27 cellular contexts compared by ENCODE assay signal in genomic region chr5:107724642-107725041, GRCh38. TPM values are rescaled to one million over a fixed set of nuclear protein-coding genes. Genes with fewer than 3 reads are reported as not detected.
"Had no signal": no experiment of that assay in that cellular context is flagged by ENCODE, and none has a peak within 500 bp of the region (broad histone marks: within the 10 kb centered on the region; RNA-seq: fewer than 3 reads in every experiment).

No MANE protein-coding gene starts in this region.

- H3K4me3 ChIP-seq: breast epithelium, gastrocnemius medialis, left ventricle myocardium inferior, spleen, tibial nerve had no signal

- ATAC-seq: activated CD8-positive, alpha-beta T cell treated with anti-CD3 and anti-CD28 coated beads for 36 hours; activated T-cell treated with anti-CD3 and anti-CD28 coated beads, Interleukin-2, amount 50 U/mL, for 4 hours; activated T-helper 17 cell treated with anti-CD3 and anti-CD28 coated beads, Interleukin-2, amount 50 U/mL, for 72 hours; gastrocnemius medialis; naive thymus-derived CD8-positive, alpha-beta T cell; right cardiac atrium; T-helper 17 cell; WTC11 had no signal

- H3K27me3 Mint-ChIP-seq: activated CD8-positive, alpha-beta T cell treated with anti-CD3 and anti-CD28 coated beads for 36 hours; activated T-helper 17 cell treated with anti-CD3 and anti-CD28 coated beads, Interleukin-2, amount 50 U/mL, for 72 hours; dendritic cell treated with granulocyte-macrophage colony-stimulating factor and Interleukin-4, amounts not matched to agents 40 ng/mL and 50 ng/mL, for 4 days; T-helper 17 cell had no signal

- H3K79me2 ChIP-seq: parathyroid adenoma had no signal

- FAIRE-seq: endometrium, islet of Langerhans had no signal

- H3K27ac Mint-ChIP-seq: activated CD8-positive, alpha-beta T cell treated with anti-CD3 and anti-CD28 coated beads for 36 hours; activated naive CD4-positive, alpha-beta T cell treated with anti-CD3 and anti-CD28 coated beads, Interleukin-2, amount 50 U/mL, for 24 hours; activated T-helper 17 cell treated with anti-CD3 and anti-CD28 coated beads, Interleukin-2, amount 50 U/mL, for 72 hours; dendritic cell treated with granulocyte-macrophage colony-stimulating factor and Interleukin-4, amounts not matched to agents 40 ng/mL and 50 ng/mL, for 4 days; naive thymus-derived CD8-positive, alpha-beta T cell; T-helper 17 cell; WTC11 had no signal

- H3K4me1 ChIP-seq: breast epithelium, gastrocnemius medialis, left ventricle myocardium inferior, parathyroid adenoma, spleen, tibial nerve had no signal

- H3K9ac ChIP-seq: parathyroid adenoma had no signal

- DNase-seq: activated CD4-positive, alpha-beta T cell treated with anti-CD3 and anti-CD28 coated beads, Interleukin-2, amount 50 U/mL, for 1 hour; activated CD8-positive, alpha-beta T cell treated with anti-CD3 and anti-CD28 coated beads for 36 hours; activated gamma-delta T cell treated with Interleukin-2 at 50 U/mL for 16 hours; activated T-cell treated with anti-CD3 and anti-CD28 coated beads, Interleukin-2, amount 50 U/mL, for 4 hours; central memory CD4-positive, alpha-beta T cell; gastrocnemius medialis; glutamatergic neuron; left ventricle myocardium inferior; naive thymus-derived CD8-positive, alpha-beta T cell; occipital lobe; right cardiac atrium; spleen; stimulated activated CD4-positive, alpha-beta T cell treated with anti-CD3 and anti-CD28 coated beads, Interleukin-2, amount 100 ng/mL, for 48 hours; stimulated activated naive CD4-positive, alpha-beta T cell treated with Interleukin-2 at 50 U/mL for 16 hours; SW 1271; T-helper 17 cell; T1000 had no signal

- H3K4me1 Mint-ChIP-seq: activated naive CD4-positive, alpha-beta T cell treated with anti-CD3 and anti-CD28 coated beads, Interleukin-2, amount 50 U/mL, for 24 hours; activated T-helper 17 cell treated with anti-CD3 and anti-CD28 coated beads, Interleukin-2, amount 50 U/mL, for 72 hours; naive thymus-derived CD8-positive, alpha-beta T cell; neural crest cell; T-helper 17 cell; WTC11 had no signal

- H3K36me3 ChIP-seq: breast epithelium, gastrocnemius medialis, left ventricle myocardium inferior, spleen, tibial nerve had no signal

- H3K36me3 Mint-ChIP-seq: activated naive CD4-positive, alpha-beta T cell treated with anti-CD3 and anti-CD28 coated beads, Interleukin-2, amount 50 U/mL, for 24 hours had no signal

- H3K27ac ChIP-seq: breast epithelium, gastrocnemius medialis, left ventricle myocardium inferior, parathyroid adenoma, spleen, tibial nerve had no signal

- H2AFZ ChIP-seq: parathyroid adenoma had no signal

- H3K9me3 ChIP-seq: gastrocnemius medialis had no signal

- H3K4me3 Mint-ChIP-seq: activated CD8-positive, alpha-beta T cell treated with anti-CD3 and anti-CD28 coated beads for 36 hours; activated naive CD4-positive, alpha-beta T cell treated with anti-CD3 and anti-CD28 coated beads, Interleukin-2, amount 50 U/mL, for 24 hours; activated T-cell treated with anti-CD3 and anti-CD28 coated beads, Interleukin-2, amount 50 U/mL, for 4 hours; activated T-helper 17 cell treated with anti-CD3 and anti-CD28 coated beads, Interleukin-2, amount 50 U/mL, for 72 hours; dendritic cell treated with granulocyte-macrophage colony-stimulating factor and Interleukin-4, amounts not matched to agents 40 ng/mL and 50 ng/mL, for 4 days; naive thymus-derived CD8-positive, alpha-beta T cell; neural crest cell; T-helper 17 cell; WTC11 had no signal

- H3K27me3 ChIP-seq: breast epithelium, gastrocnemius medialis, spleen, tibial nerve had no signal

RNA-seq across cellular contexts. Expression of gene EFNA5, which starts 53.9 kb away (rescaled TPM):
- total RNA-seq: activated CD8-positive, alpha-beta T cell treated with anti-CD3 and anti-CD28 coated beads for 36 hours; activated T-helper 17 cell treated with anti-CD3 and anti-CD28 coated beads, Interleukin-2, amount 50 U/mL, for 72 hours; naive thymus-derived CD8-positive, alpha-beta T cell; T-helper 17 cell had no signal
